ENCODE assay signal across 7 cellular contexts in genomic region chr6:170147832-170148708, GRCh38.
DNase-seq lines count a peak whose midpoint lies in the region; TF ChIP-seq lines count a peak whose summit lies in the region.

No MANE protein-coding gene starts in this region.

- no peaks in the 10 kb centered on the region for H3K9me3 ChIP-seq in endodermal cell (ENCODE audit: control insufficient read depth, low read length)
- H3K9me3 ChIP-seq in tibial nerve: peaks cover 0 to 6% (median 0%) of the 10 kb centered on the region in 4 donors

- H3K27me3 ChIP-seq in H7 (ENCODE audit: control insufficient read depth, insufficient read depth, low read length) (no peaks in the 10 kb centered on the region), endodermal cell (ENCODE audit: control insufficient read depth, insufficient read depth, low read length, poor library complexity, severe bottlenecking) (no peaks in the 10 kb centered on the region), tibial nerve (peaks cover 0 to 28% of the 10 kb centered on the region in 2 donors)

- H3K4me1 ChIP-seq in endodermal cell (ENCODE audit: control insufficient read depth, insufficient read depth, low read length) (peaks cover 11% of the 10 kb centered on the region), tibial nerve (peaks cover 0 to 26% (median 3%) of the 10 kb centered on the region in 4 donors)

- no peaks in the 10 kb centered on the region for H3K36me3 Mint-ChIP-seq in activated CD4-positive, alpha-beta T cell treated with anti-CD3 and anti-CD28 coated beads, Interleukin-2, amount 10 ng/mL, durations not matched to agents 24 days and 14 days (ENCODE audit: low read depth)
- H3K36me3 Mint-ChIP-seq in endodermal cell (ENCODE audit: low read depth) (no peaks in the 10 kb centered on the region), mesothelial cell of epicardium (no peaks in the 10 kb centered on the region)

- peak overlapping the region; percentile 86 for H3K27ac Mint-ChIP-seq in activated CD4-positive, alpha-beta T cell treated with anti-CD3 and anti-CD28 coated beads, Interleukin-2, amount 10 ng/mL, durations not matched to agents 24 days and 14 days
- H3K27ac Mint-ChIP-seq in endodermal cell: no peak overlapping the region
- no peak overlapping the region for H3K27ac Mint-ChIP-seq in mesothelial cell of epicardium

- H3K4me3 ChIP-seq in H7 (ENCODE audit: insufficient read depth, low read depth, low read length) (no peak overlapping the region), endodermal cell (ENCODE audit: low read length) (no peak overlapping the region), tibial nerve (no peak overlapping the region)

- DNase-seq in H7: peak; percentile 84
- peak; percentile 78 for DNase-seq in activated CD4-positive, alpha-beta T cell treated with anti-CD3 and anti-CD28 coated beads, Interleukin-2, amount 10 ng/mL, durations not matched to agents 24 days and 14 days
- peak; percentile 82 for DNase-seq in endodermal cell
- peak; percentile 28 to 29 for DNase-seq in stimulated activated CD8-positive, alpha-beta memory T cell treated with anti-CD3 and anti-CD28 coated beads, Interleukin-4, amount 100 ng/mL, for 1 hour (ENCODE audit: low read depth in 2 of 2, low spot score in 1 of 2)
- no peak for DNase-seq in HT-29 (ENCODE audit: low spot score)
- DNase-seq in mesothelial cell of epicardium (ENCODE audit: low spot score in 2 of 2, unreplicated experiment in 2 of 2): no peak
- DNase-seq in tibial nerve (ENCODE audit: low spot score in 2 of 2): no peak

- peak; percentile 40 for TF ChIP-seq CTCF in endodermal cell (conservative IDR thresholded peaks at IDR 0.05)
- TF ChIP-seq CTCF in mesothelial cell of epicardium (IDR thresholded peaks at IDR 0.05; ENCODE audit: unreplicated experiment): no peak
- no peak for TF ChIP-seq CTCF in tibial nerve (IDR thresholded peaks at IDR 0.05)

- H3K36me3 ChIP-seq in H7 (replicated peaks; ENCODE audit: control insufficient read depth, insufficient read depth, low read length): no peaks in the 10 kb centered on the region
- H3K36me3 ChIP-seq in endodermal cell (ENCODE audit: control insufficient read depth, insufficient read depth, low read length): no peaks in the 10 kb centered on the region
- no peaks in the 10 kb centered on the region for H3K36me3 ChIP-seq in tibial nerve

- peaks cover 22% of the 10 kb centered on the region for H3K27me3 Mint-ChIP-seq in activated CD4-positive, alpha-beta T cell treated with anti-CD3 and anti-CD28 coated beads, Interleukin-2, amount 10 ng/mL, durations not matched to agents 24 days and 14 days
- H3K27me3 Mint-ChIP-seq in endodermal cell (ENCODE audit: insufficient read depth) (peaks cover 16% of the 10 kb centered on the region), mesothelial cell of epicardium (ENCODE audit: low read depth) (peaks cover 17% of the 10 kb centered on the region)

- TF ChIP-seq POLR2A in tibial nerve (IDR thresholded peaks at IDR 0.05): no peak

- WGBS in endodermal cell (ENCODE audit: insufficient coverage in 1 of 2, insufficient read length in 1 of 2), 2 experiments: 76 to 78% methylated on average over 27 to 30 of the region's 30 CpGs
- 44 to 47% methylated on average over 30 of the region's 30 CpGs for WGBS in tibial nerve, 2 donors

- H3K27ac ChIP-seq in endodermal cell (ENCODE audit: low read depth, low read length): no peak overlapping the region
- no peak overlapping the region for H3K27ac ChIP-seq in tibial nerve

- peaks cover 5% of the 10 kb centered on the region for H3K9me3 Mint-ChIP-seq in activated CD4-positive, alpha-beta T cell treated with anti-CD3 and anti-CD28 coated beads, Interleukin-2, amount 10 ng/mL, durations not matched to agents 24 days and 14 days
- H3K9me3 Mint-ChIP-seq in endodermal cell (peaks cover 16% of the 10 kb centered on the region), mesothelial cell of epicardium (peaks cover 7% of the 10 kb centered on the region)

- H3K9ac ChIP-seq in endodermal cell (ENCODE audit: extremely low read depth, low read length, poor library complexity, severe bottlenecking): no peak overlapping the region

- intact Hi-C loops in activated CD4-positive, alpha-beta T cell treated with anti-CD3 and anti-CD28 coated beads, Interleukin-2, amount 10 ng/mL, durations not matched to agents 24 days and 14 days (cut with micrococcal nuclease): loop anchor here (2.0 to 10.0 kb wide), 2 partner anchors 59 to 147 kb away; partner anchors contain the start of gene DLL1

- no peak for TF ChIP-seq EP300 in tibial nerve (IDR thresholded peaks at IDR 0.05)

- peaks cover 20% of the 10 kb centered on the region for H3K4me1 Mint-ChIP-seq in activated CD4-positive, alpha-beta T cell treated with anti-CD3 and anti-CD28 coated beads, Interleukin-2, amount 10 ng/mL, durations not matched to agents 24 days and 14 days
- H3K4me1 Mint-ChIP-seq in endodermal cell: peaks cover 30% of the 10 kb centered on the region
- peaks cover 35% of the 10 kb centered on the region for H3K4me1 Mint-ChIP-seq in mesothelial cell of epicardium

- peak overlapping the region; percentile 66 for H3K4me3 Mint-ChIP-seq in activated CD4-positive, alpha-beta T cell treated with anti-CD3 and anti-CD28 coated beads, Interleukin-2, amount 10 ng/mL, durations not matched to agents 24 days and 14 days
- H3K4me3 Mint-ChIP-seq in endodermal cell: no peak overlapping the region
- H3K4me3 Mint-ChIP-seq in mesothelial cell of epicardium: no peak overlapping the region

Comparison
In these comparisons a context has a peak if more than half of its experiments do, and no peak if none do; other contexts are left out.
1. DNase-seq: peak in H7 (single experiment), activated CD4-positive, alpha-beta T cell treated with anti-CD3 and anti-CD28 coated beads, Interleukin-2, amount 10 ng/mL, durations not matched to agents 24 days and 14 days (single experiment), endodermal cell (single experiment) and stimulated activated CD8-positive, alpha-beta memory T cell treated with anti-CD3 and anti-CD28 coated beads, Interleukin-4, amount 100 ng/mL, for 1 hour (2 of 2); none in HT-29 (single experiment), mesothelial cell of epicardium (0 of 2) and tibial nerve (0 of 2).